8 cellular contexts compared by ENCODE assay signal in the genomic region with DNA sequence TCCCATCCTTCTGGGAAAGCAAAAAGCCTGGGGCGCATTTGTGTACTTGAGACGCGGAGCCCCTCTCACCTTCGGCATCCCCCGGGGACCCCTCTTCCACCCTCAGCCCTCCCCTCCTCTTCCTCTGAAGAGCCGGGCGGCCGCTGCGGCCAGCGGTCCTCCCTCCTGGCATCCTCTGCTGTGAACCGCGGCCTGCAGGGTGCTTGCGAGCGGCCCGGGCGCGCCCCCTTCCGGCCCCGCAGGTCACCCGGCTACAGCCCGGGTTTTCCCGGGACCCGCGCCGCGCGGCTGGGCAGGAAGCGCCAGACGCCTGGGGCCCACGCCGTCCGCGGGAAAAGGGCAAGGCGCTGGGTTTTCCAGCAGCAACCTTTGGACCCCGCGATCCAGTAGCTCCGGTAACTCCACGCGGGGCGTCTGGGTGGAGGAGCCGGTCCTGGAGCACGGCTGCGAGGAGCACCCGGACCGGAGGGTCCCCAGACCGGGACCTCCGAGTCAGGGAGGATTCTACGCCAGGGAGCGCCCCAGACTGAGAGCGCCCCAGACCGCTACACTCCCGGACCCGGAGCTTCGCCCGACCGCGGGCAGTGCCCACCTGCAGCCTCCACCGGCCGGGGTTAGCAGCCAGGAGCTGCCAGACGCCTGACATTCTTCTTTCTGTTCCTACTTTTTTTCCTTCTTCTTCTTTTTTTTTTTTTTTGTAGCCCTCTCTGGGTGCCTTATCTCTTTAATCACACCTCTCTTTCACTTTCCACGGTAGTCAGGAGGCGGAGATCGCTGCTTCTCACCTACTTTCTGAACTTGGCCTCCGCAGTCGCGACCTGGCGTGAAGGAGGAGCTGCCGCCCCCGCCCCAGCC. TPM values are rescaled to one million over a fixed set of nuclear protein-coding genes. Genes with fewer than 3 reads are reported as not detected.
DNase-seq lines count a peak whose midpoint lies in the region; ATAC-seq, FAIRE-seq and TF ChIP-seq lines count a peak whose summit lies in the region.

A gene with protein sequence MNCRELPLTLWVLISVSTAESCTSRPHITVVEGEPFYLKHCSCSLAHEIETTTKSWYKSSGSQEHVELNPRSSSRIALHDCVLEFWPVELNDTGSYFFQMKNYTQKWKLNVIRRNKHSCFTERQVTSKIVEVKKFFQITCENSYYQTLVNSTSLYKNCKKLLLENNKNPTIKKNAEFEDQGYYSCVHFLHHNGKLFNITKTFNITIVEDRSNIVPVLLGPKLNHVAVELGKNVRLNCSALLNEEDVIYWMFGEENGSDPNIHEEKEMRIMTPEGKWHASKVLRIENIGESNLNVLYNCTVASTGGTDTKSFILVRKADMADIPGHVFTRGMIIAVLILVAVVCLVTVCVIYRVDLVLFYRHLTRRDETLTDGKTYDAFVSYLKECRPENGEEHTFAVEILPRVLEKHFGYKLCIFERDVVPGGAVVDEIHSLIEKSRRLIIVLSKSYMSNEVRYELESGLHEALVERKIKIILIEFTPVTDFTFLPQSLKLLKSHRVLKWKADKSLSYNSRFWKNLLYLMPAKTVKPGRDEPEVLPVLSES (plus strand): TSS at position 271 of the 855 bp plus-strand sequence. CDS start 6,865 bp downstream, outside the sequence.

- FAIRE-seq in frontal cortex (lab: Jason Lieb, UNC): no peak

- TF ChIP-seq CTCF in RWPE1 (conservative IDR thresholded peaks at IDR 0.05; ENCODE audit: low read depth): peak; percentile 89

- CTCF ChIA-PET in RWPE1 (lab: Yijun Ruan, JAX): interaction anchor here (0.5 to 1.2 kb wide), 14 partner anchors 23 to 376 kb away, joined by 3 to 10 read pairs (median 3); no protein-coding TSS in a partner anchor

- ATAC-seq in GM19438 (IDR thresholded peaks at IDR 0.05; ENCODE audit: low read depth, unreplicated experiment) (peak; percentile 89), HG03565 (IDR thresholded peaks at IDR 0.05; ENCODE audit: unreplicated experiment) (peak; percentile 75)

- POLR2A ChIA-PET in RWPE1 (lab: Yijun Ruan, JAX; ENCODE audit: low non-redundant PET): no interaction called here

- in situ Hi-C loops in Caki2 (cut with HindIII; ENCODE audit: low pct_unique_long_range_greater_than_20kb, low sequenced_read_pairs): no loop called here

- no peak within 1 kb of the TSS for H3K27ac ChIP-seq in RWPE1
- H3K27ac ChIP-seq in substantia nigra (ENCODE audit: low read depth, low read length, poor library complexity, severe bottlenecking): no peak within 1 kb of the TSS

- DNase-seq in Caki2 (ENCODE audit: low read depth) (peak; percentile 76), RWPE1 (ENCODE audit: low spot score) (peak; percentile 74), activated gamma-delta T cell (lab: John Stamatoyannopoulos, UW) (peak; percentile 63), frontal cortex (ENCODE audit: low spot score in 2 of 2) (peak; percentile 47 to 67), nucleus accumbens (lab: John Stamatoyannopoulos, UW) (peak in 50 of 56 donors; percentile 3 to 71 (median 27)), substantia nigra (lab: John Stamatoyannopoulos, UW) (peak in 46 of 49 donors; percentile 1 to 72 (median 45))

RNA-seq across cellular contexts. Expression of the gene that starts here (rescaled TPM):
- 0.41 and 1.5 TPM in 2 replicates for total RNA-seq in Caki2 (2014; rRNA removed; shearing (Covaris generic); ENCODE audit: low replicate concordance)
- 0.41 TPM for total RNA-seq in frontal cortex

Comparison
In these comparisons a context has a peak if more than half of its experiments do, and no peak if none do; other contexts are left out.
1. Peak in DNase-seq in frontal cortex; RNA of the gene not detected or under 1 TPM.